In genomic region chr12:116628450-116628793, GRCh38 we compare ENCODE assay signal across 12 cellular contexts.
A peak's percentile ranks its signal among the peaks of the same experiment; 100 is the strongest.
DNase-seq lines count a peak whose midpoint lies in the region; ATAC-seq, FAIRE-seq and TF ChIP-seq lines count a peak whose summit lies in the region.
"Had no signal": no experiment of that assay in that cellular context is flagged by ENCODE, and none has a peak within 500 bp of the region (broad histone marks: within the 10 kb centered on the region; RNA-seq: fewer than 3 reads in every experiment).

No MANE protein-coding gene starts in this region.

- FAIRE-seq in A549 (lab: Jason Lieb, UNC) = no peak
- FAIRE-seq: H54 had no signal

- no peaks in the 10 kb centered on the region for H3K79me2 ChIP-seq in H9 (ENCODE audit: insufficient read depth, low read length)

- H3K4ac ChIP-seq in H9 (ENCODE audit: low read depth, low read length) = no peak overlapping the region

- no peaks in the 10 kb centered on the region for H3K79me1 ChIP-seq in H9 (ENCODE audit: insufficient read depth, low read depth, low read length, poor library complexity, severe bottlenecking)

- H3K18ac ChIP-seq in H9 (ENCODE audit: insufficient read length, low read depth, low read length) = no peak overlapping the region

- H3K27me3 Mint-ChIP-seq in H9 (ENCODE audit: low read depth) = peaks cover 2% of the 10 kb centered on the region; the same call in 1 of the 2 replicates
- peaks cover 4% of the 10 kb centered on the region for H3K27me3 Mint-ChIP-seq in neural crest cell (ENCODE audit: low read depth)
- peaks cover 26% of the 10 kb centered on the region for H3K27me3 Mint-ChIP-seq in activated T-cell treated with anti-CD3 and anti-CD28 coated beads, Interleukin-2, amount 50 U/mL, for 24 hours

- no peak overlapping the region for H2BK15ac ChIP-seq in H9 (ENCODE audit: low read depth, low read length)

- peaks cover 18% of the 10 kb centered on the region for H3K4me1 ChIP-seq in A549
- H3K4me1 ChIP-seq in H9 (ENCODE audit: insufficient read depth, low read length) = no peaks in the 10 kb centered on the region; the same call in 1 of the 2 replicates
- H3K4me1 ChIP-seq in body of pancreas = peaks cover 40% of the 10 kb centered on the region
- no peaks in the 10 kb centered on the region for H3K4me1 ChIP-seq in effector memory CD4-positive, alpha-beta T cell (ENCODE audit: control insufficient read depth, insufficient read depth, low read length, poor library complexity, severe bottlenecking)

- no peak overlapping the region for H4K5ac ChIP-seq in H9 (ENCODE audit: insufficient read length, low read depth, low read length)

- H3K4me3 ChIP-seq in A549 (no peak overlapping the region), body of pancreas (no peak overlapping the region)
- no peak overlapping the region for H3K4me3 ChIP-seq in effector memory CD4-positive, alpha-beta T cell (ENCODE audit: insufficient read depth, low read depth, low read length, poor library complexity, severe bottlenecking)

- H3K36me3 ChIP-seq in body of pancreas (replicated peaks in 1 of 2; ENCODE audit: insufficient read depth in 1 of 2, low read depth in 2 of 2) = no peaks in the 10 kb centered on the region
- H3K36me3 ChIP-seq in effector memory CD4-positive, alpha-beta T cell (ENCODE audit: control insufficient read depth, insufficient read depth, low read length) = no peaks in the 10 kb centered on the region

- H3K27me3 ChIP-seq in H9 (ENCODE audit: insufficient read depth, low read length) (no peaks in the 10 kb centered on the region), body of pancreas (no peaks in the 10 kb centered on the region)
- H3K27me3 ChIP-seq in effector memory CD4-positive, alpha-beta T cell (replicated peaks; ENCODE audit: control insufficient read depth, insufficient read depth, low read length, poor library complexity, severe bottlenecking) = no peaks in the 10 kb centered on the region

- POLR2A ChIA-PET in A549 (lab: Yijun Ruan, JAX) = no interaction called here

- H4K8ac ChIP-seq in H9 (replicated peaks; ENCODE audit: insufficient read length, low read depth, low read length) = no peak overlapping the region

- CTCF ChIA-PET in A549 (lab: Yijun Ruan, JAX) = interaction anchor here (0.6 to 1.2 kb wide), 3 partner anchors 38 to 114 kb away, joined by 3 to 4 read pairs (median 4); no protein-coding TSS in a partner anchor

- H3T11ph ChIP-seq in H9 (ENCODE audit: low read length) = no peak overlapping the region

- H3K9me3 ChIP-seq in A549 (peaks cover under 1% of the 10 kb centered on the region; the same call in 2 of the 3 replicates), H9 (ENCODE audit: control insufficient read depth, low read depth, low read length) (no peaks in the 10 kb centered on the region), body of pancreas (no peaks in the 10 kb centered on the region)
- H3K9me3 ChIP-seq in effector memory CD4-positive, alpha-beta T cell (ENCODE audit: control insufficient read depth, low read length) = no peaks in the 10 kb centered on the region

- H3K9ac ChIP-seq in H9 (ENCODE audit: extremely low read depth, insufficient read length, low read length) = no peak overlapping the region

- H3K9me3 Mint-ChIP-seq in H9 (peaks cover under 1 to 2% of the 10 kb centered on the region in 2 experiments; a peak in 4 of 5 replicates), neural crest cell (no peaks in the 10 kb centered on the region)
- peaks cover 1% of the 10 kb centered on the region for H3K9me3 Mint-ChIP-seq in activated T-cell treated with anti-CD3 and anti-CD28 coated beads, Interleukin-2, amount 50 U/mL, for 24 hours
- H3K9me3 Mint-ChIP-seq: CD8-positive, alpha-beta T cell had no signal

- no peak for TF ChIP-seq RAD21 in A549 (conservative IDR thresholded peaks at IDR 0.05 in 1 of 2, IDR thresholded peaks at IDR 0.05 in 1 of 2)

- TF ChIP-seq POLR2A in A549 (IDR thresholded peaks at IDR 0.05; ENCODE audit: low read length) (no peak), body of pancreas (IDR thresholded peaks at IDR 0.05) (no peak)

- TF ChIP-seq CTCF in A549 (IDR thresholded peaks at IDR 0.05) (no peak), H9 (conservative IDR thresholded peaks at IDR 0.05) (no peak), body of pancreas (IDR thresholded peaks at IDR 0.05) (no peak), neural crest cell (conservative IDR thresholded peaks at IDR 0.05) (no peak)

- H3K4me2 ChIP-seq in A549 (peak overlapping the region; percentile 34), H9 (ENCODE audit: insufficient read depth, insufficient read length, low read length) (no peak overlapping the region)

- intact Hi-C loops in body of pancreas (cut with DNase I) = no loop called here

- H2BK12ac ChIP-seq in H9 (ENCODE audit: insufficient read length, low read depth, low read length) = no peak overlapping the region

- no peaks in the 10 kb centered on the region for H3K23me2 ChIP-seq in H9 (ENCODE audit: insufficient read length, low read depth, low read length, poor library complexity, severe bottlenecking)

- TF ChIP-seq EP300 in A549 (IDR thresholded peaks at IDR 0.05) = no peak

- no peak overlapping the region for H4K91ac ChIP-seq in H9 (ENCODE audit: insufficient read length, low read depth, low read length)

- no peak overlapping the region for H2BK5ac ChIP-seq in H9 (ENCODE audit: insufficient read length, low read length)

- H3K4me1 Mint-ChIP-seq in H9 (peaks cover 15 to 25% of the 10 kb centered on the region in 2 experiments), neural crest cell (peaks cover 11% of the 10 kb centered on the region)
- no peaks in the 10 kb centered on the region for H3K4me1 Mint-ChIP-seq in activated T-cell treated with anti-CD3 and anti-CD28 coated beads, Interleukin-2, amount 50 U/mL, for 24 hours (ENCODE audit: low read depth)
- H3K4me1 Mint-ChIP-seq: B cell had no signal

- H2AFZ ChIP-seq in H9 (ENCODE audit: low read length) = no peak overlapping the region

- no peak overlapping the region for H3K56ac ChIP-seq in H9 (ENCODE audit: insufficient read length, low read depth, low read length)

- no peak overlapping the region for H3K14ac ChIP-seq in H9 (ENCODE audit: insufficient read depth, low read length)

- H2BK120ac ChIP-seq in H9 (ENCODE audit: low read depth, low read length, poor library complexity, severe bottlenecking) = no peak overlapping the region

- no peak overlapping the region for H3K23ac ChIP-seq in H9 (ENCODE audit: insufficient read length, low read depth, low read length)

- H2AK5ac ChIP-seq in H9 (ENCODE audit: insufficient read length, low read length) = no peak overlapping the region

- DNase-seq in A549 (ENCODE audit: low read depth in 1 of 2, low spot score in 1 of 2) = no peak
- no peak for DNase-seq in H9
- no peak for DNase-seq in body of pancreas
- no peak for DNase-seq in neural crest cell (ENCODE audit: low read depth, low spot score)
- DNase-seq in activated T-cell treated with anti-CD3 and anti-CD28 coated beads, Interleukin-2, amount 50 U/mL, for 24 hours = no peak
- no peak for DNase-seq in effector memory CD4-positive, alpha-beta T cell
- DNase-seq: 8988T; CD8-positive, alpha-beta T cell had no signal

- 85% methylated on average over 10 of the region's 10 CpGs for WGBS in A549 (ENCODE audit: missing lambda C conversion rate)
- WGBS in H9 (ENCODE audit: extremely low coverage, insufficient read length, low lambda C conversion rate) = no CpG with 5 or more reads among the region's 10 CpGs
- 90 to 92% methylated on average over 10 of the region's 10 CpGs for WGBS in body of pancreas, 2 donors

- no peaks in the 10 kb centered on the region for H4K20me1 ChIP-seq in H9 (ENCODE audit: control insufficient read depth, insufficient read depth, insufficient read length)

- ATAC-seq in A549 = peak in 1 of 2 experiments; percentile 35; a peak in 3 of 6 replicates
- ATAC-seq in body of pancreas = no peak
- ATAC-seq in HG03159 (IDR thresholded peaks at IDR 0.05; ENCODE audit: unreplicated experiment) = no peak
- ATAC-seq: CD8-positive, alpha-beta T cell had no signal

- H3K27ac ChIP-seq in A549 (peak overlapping the region; percentile 9 to 61; a peak in 2 of 6 replicates), H9 (ENCODE audit: insufficient read length, low read depth, low read length) (no peak overlapping the region), body of pancreas (peak overlapping the region in 3 of 4 donors; percentile 23 to 49 (median 31))
- no peak overlapping the region for H3K27ac ChIP-seq in effector memory CD4-positive, alpha-beta T cell (ENCODE audit: insufficient read depth, low read length, poor library complexity, severe bottlenecking)

- H3K36me3 Mint-ChIP-seq in H9 (ENCODE audit: insufficient read depth in 1 of 3, low read depth in 3 of 3) = peaks cover 0 to under 1% (median 0%) of the 10 kb centered on the region in 3 experiments; a peak in 1 of 7 replicates
- H3K36me3 Mint-ChIP-seq in neural crest cell (ENCODE audit: low read depth) = no peaks in the 10 kb centered on the region
- no peaks in the 10 kb centered on the region for H3K36me3 Mint-ChIP-seq in activated T-cell treated with anti-CD3 and anti-CD28 coated beads, Interleukin-2, amount 50 U/mL, for 24 hours (ENCODE audit: low read depth)
- H3K36me3 Mint-ChIP-seq: CD14-positive monocyte; CD8-positive, alpha-beta T cell had no signal

- H3K27ac Mint-ChIP-seq in H9 = peak overlapping the region in 2 of 3 experiments; percentile 59 to 81; a peak in 4 of 7 replicates
- peak overlapping the region; percentile 63 for H3K27ac Mint-ChIP-seq in neural crest cell (ENCODE audit: unreplicated experiment)
- H3K27ac Mint-ChIP-seq in activated T-cell treated with anti-CD3 and anti-CD28 coated beads, Interleukin-2, amount 50 U/mL, for 24 hours = no peak overlapping the region
- H3K27ac Mint-ChIP-seq: B cell; CD8-positive, alpha-beta T cell had no signal

- no peak overlapping the region for H3K4me3 Mint-ChIP-seq in H9
- H3K4me3 Mint-ChIP-seq in neural crest cell = no peak overlapping the region
- no peak overlapping the region for H3K4me3 Mint-ChIP-seq in activated T-cell treated with anti-CD3 and anti-CD28 coated beads, Interleukin-2, amount 50 U/mL, for 24 hours
- H3K4me3 Mint-ChIP-seq: B cell; CD14-positive monocyte; CD8-positive, alpha-beta T cell had no signal

- H2BK20ac ChIP-seq in H9 (ENCODE audit: low read depth, low read length, poor library complexity, severe bottlenecking) = no peak overlapping the region

TF ChIP-seq in A549, 52 proteins besides CTCF, POLR2A, EP300 and RAD21:
- TF ChIP-seq GATA3 (IDR thresholded peaks at IDR 0.05; ENCODE audit: borderline replicate concordance) (no peak), RARB (CRISPR knock-in tag; IDR thresholded peaks at IDR 0.05) (no peak), POLR2AphosphoS2 (conservative IDR thresholded peaks at IDR 0.05; ENCODE audit: low read length) (no peak), PBX3 (IDR thresholded peaks at IDR 0.05) (no peak)

Comparison
In these comparisons a context has a peak if more than half of its experiments do, and no peak if none do; other contexts are left out.
1. H3K27ac ChIP-seq: peak in A549 (2 of 2) and body of pancreas (3 of 4); none in H9 (single experiment) and effector memory CD4-positive, alpha-beta T cell (single experiment).